ENCODE assay signal across 29 cellular contexts in the genomic region with DNA sequence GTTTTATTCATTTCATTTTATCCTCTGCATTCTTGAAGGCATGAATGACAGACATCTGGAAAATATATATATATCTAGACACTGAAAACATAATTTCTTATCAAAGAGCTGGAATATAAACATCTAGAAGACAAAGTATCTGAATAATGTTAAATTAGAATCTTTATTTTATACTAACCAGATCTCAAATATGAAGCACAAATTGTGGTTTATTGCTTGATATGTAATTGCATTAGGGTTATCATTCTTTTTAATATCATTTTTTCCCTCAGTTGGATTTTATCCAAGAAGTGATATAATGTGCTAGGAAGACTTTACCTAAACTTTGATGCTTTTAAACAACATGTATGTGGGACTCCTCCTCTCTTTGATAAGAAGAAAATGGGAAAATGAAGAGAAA.
"Had no signal": no experiment of that assay in that cellular context is flagged by ENCODE, and none has a peak within 500 bp of the region (broad histone marks: within the 10 kb centered on the region; RNA-seq: fewer than 3 reads in every experiment).

No MANE protein-coding gene starts in this region.

- H3K9me3 ChIP-seq: colonic mucosa, esophagus squamous epithelium, gastrocnemius medialis, gastroesophageal sphincter had no signal

- H3K4me1 ChIP-seq: colonic mucosa, esophagus muscularis mucosa, esophagus squamous epithelium, foreskin keratinocyte, gastrocnemius medialis, gastroesophageal sphincter, heart left ventricle had no signal

- ATAC-seq: effector memory CD8-positive, alpha-beta T cell; esophagus mucosa; foreskin keratinocyte; gastrocnemius medialis; gastroesophageal sphincter; heart left ventricle; heart right ventricle had no signal

- H3K4me2 ChIP-seq: hepatocyte had no signal

- H3K79me2 ChIP-seq: hepatocyte had no signal

- H3K4me3 ChIP-seq: colonic mucosa, coronary artery, dorsolateral prefrontal cortex, esophagus muscularis mucosa, esophagus squamous epithelium, gastrocnemius medialis, gastroesophageal sphincter, heart left ventricle, heart right ventricle, hepatocyte had no signal

- H2AFZ ChIP-seq: hepatocyte had no signal

- DNase-seq: colonic mucosa; cortex of kidney; dermis blood vessel endothelial cell; dorsolateral prefrontal cortex; effector CD4-positive, alpha-beta T cell; effector CD8-positive, alpha-beta T cell; effector memory CD4-positive, alpha-beta T cell; effector memory CD8-positive, alpha-beta T cell; endodermal cell; erythroblast; esophagus squamous epithelium; foreskin fibroblast; foreskin keratinocyte; foreskin melanocyte; gastrocnemius medialis; glutamatergic neuron; head of caudate nucleus; heart left ventricle; heart right ventricle had no signal

- H3K27me3 ChIP-seq: colonic mucosa, dorsolateral prefrontal cortex, esophagus muscularis mucosa, esophagus squamous epithelium, foreskin keratinocyte, gastrocnemius medialis, gastroesophageal sphincter, heart left ventricle, heart right ventricle, hepatocyte had no signal

- H3K36me3 ChIP-seq: colonic mucosa, esophagus muscularis mucosa, esophagus squamous epithelium, gastrocnemius medialis, gastroesophageal sphincter, heart left ventricle, heart right ventricle had no signal

- FAIRE-seq: colon, endometrium, endothelial cell of umbilical vein, frontal cortex had no signal

- H3K27ac ChIP-seq: colonic mucosa, coronary artery, dorsolateral prefrontal cortex, epithelial cell of prostate, esophagus muscularis mucosa, esophagus squamous epithelium, foreskin keratinocyte, gastrocnemius medialis, gastroesophageal sphincter, heart left ventricle, heart right ventricle, hepatocyte had no signal
